In the genomic region with DNA sequence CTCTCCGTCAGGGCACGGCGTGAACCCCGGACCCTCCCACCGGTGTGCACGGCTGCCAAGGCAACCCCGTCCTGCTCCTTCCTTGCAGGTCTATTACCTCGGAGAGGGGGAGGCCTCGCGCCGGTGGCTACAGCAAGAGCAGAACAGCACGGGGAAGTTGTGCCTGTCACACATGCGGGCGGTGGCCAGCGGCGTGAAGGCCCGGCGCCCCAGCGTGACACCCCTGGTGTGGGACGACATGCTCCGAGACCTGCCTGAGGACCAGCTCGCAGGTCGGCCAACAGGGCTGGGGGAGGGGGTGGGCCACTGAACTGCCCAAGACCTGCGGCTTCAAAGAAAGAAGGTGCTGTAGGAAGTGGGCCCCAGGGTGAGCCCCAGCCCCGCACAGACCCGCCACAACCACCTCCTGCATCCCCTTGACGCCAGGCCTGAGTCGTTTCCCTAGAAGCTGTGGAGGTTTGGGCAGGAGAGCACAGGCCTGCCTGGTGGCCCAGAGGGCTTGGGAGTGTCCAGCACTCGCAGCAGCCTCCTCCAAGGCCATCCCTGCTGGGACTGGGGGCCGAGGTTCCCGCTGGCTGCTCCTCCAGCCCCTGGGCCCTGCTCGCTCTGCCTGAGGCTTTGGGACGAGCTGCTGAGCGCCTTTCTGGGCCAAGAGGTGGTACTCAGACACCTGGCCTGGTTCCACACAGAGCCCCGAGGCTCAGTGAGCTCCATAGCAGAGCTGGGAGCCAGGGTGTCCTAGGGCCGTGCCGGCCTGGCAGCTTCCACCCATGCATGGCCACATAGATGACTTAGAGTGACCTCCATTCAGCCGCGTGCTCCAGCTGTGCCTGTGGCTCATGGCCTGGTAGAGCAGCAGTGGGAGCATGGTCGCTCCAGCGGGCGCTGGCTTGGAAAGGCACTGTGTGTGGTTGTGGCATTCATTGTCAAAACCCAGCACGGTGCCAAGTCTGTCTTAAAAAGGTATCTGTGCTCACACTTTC, we compare ENCODE assay signal across 16 cellular contexts.
DNase-seq lines count a peak whose midpoint lies in the region; ATAC-seq, FAIRE-seq and TF ChIP-seq lines count a peak whose summit lies in the region.
"Had no signal": no experiment of that assay in that cellular context is flagged by ENCODE, and none has a peak within 500 bp of the region (broad histone marks: within the 10 kb centered on the region; RNA-seq: fewer than 3 reads in every experiment).

No MANE protein-coding gene starts in this region.

- DNase-seq in kidney tubule cell (ENCODE audit: low spot score) (peak; percentile 68), urothelium cell line (ENCODE audit: low spot score) (no peak), Ammon's horn (ENCODE audit: low spot score) (no peak)
- DNase-seq: activated CD4-positive, alpha-beta T cell treated with anti-CD3 and anti-CD28 coated beads, Interleukin-2, amount 50 U/mL, for 4 hours; activated T-cell treated with anti-CD3 and anti-CD28 coated beads, Interleukin-2, amount 50 U/mL, for 4 hours; DMS153; immature natural killer cell; NCI-H1092 treated with DMSO at 0.1 percent for 48 hours; NCI-H2081 treated with DMSO at 0.1 percent for 48 hours; NCI-H510A; stimulated activated CD4-positive, alpha-beta T cell treated with anti-CD3 and anti-CD28 coated beads, Interleukin-2, amount 100 ng/mL, for 48 hours had no signal

- FAIRE-seq in urothelium cell line (lab: Jason Lieb, UNC), result peak; percentile 66
- FAIRE-seq: astrocyte, GM12892 had no signal

- TF ChIP-seq EP300 in Ishikawa (IDR thresholded peaks at IDR 0.05; ENCODE audit: borderline replicate concordance), result peak; percentile 73

- no peak for ATAC-seq in HG02623 (IDR thresholded peaks at IDR 0.05; ENCODE audit: unreplicated experiment)
- ATAC-seq: activated T-cell treated with anti-CD3 and anti-CD28 coated beads, Interleukin-2, amount 50 U/mL, for 4 hours; heart left ventricle had no signal

- TF ChIP-seq RAD21 in Ishikawa (IDR thresholded peaks at IDR 0.05; ENCODE audit: low read depth), result no peak

TF ChIP-seq in Ishikawa, 13 proteins besides CTCF, POLR2A, EP300 and RAD21:
- TF ChIP-seq EGR1 (IDR thresholded peaks at IDR 0.05) (no peak), CREB1 (IDR thresholded peaks at IDR 0.05; ENCODE audit: low read depth) (no peak), ZBTB7A (IDR thresholded peaks at IDR 0.05; ENCODE audit: low read depth) (no peak), NFIC (IDR thresholded peaks at IDR 0.05) (peak; percentile 62), CEBPB (IDR thresholded peaks at IDR 0.05) (no peak), YY1 (IDR thresholded peaks at IDR 0.05; ENCODE audit: low read depth) (peak; percentile 45; the same call in 1 of the 2 replicates), FOXM1 (IDR thresholded peaks at IDR 0.05; ENCODE audit: borderline replicate concordance, low read depth) (no peak), TEAD4 (IDR thresholded peaks at IDR 0.05) (no peak; the same call in 1 of the 2 replicates), TCF12 (IDR thresholded peaks at IDR 0.05; ENCODE audit: low read depth) (peak; percentile 69), TAF1 (IDR thresholded peaks at IDR 0.05; ENCODE audit: low read depth) (no peak)
- TF ChIP-seq, protein P1, sequence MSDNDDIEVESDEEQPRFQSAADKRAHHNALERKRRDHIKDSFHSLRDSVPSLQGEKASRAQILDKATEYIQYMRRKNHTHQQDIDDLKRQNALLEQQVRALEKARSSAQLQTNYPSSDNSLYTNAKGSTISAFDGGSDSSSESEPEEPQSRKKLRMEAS (IDR thresholded peaks at IDR 0.05), result peak; percentile 87
- TF ChIP-seq, protein P2, sequence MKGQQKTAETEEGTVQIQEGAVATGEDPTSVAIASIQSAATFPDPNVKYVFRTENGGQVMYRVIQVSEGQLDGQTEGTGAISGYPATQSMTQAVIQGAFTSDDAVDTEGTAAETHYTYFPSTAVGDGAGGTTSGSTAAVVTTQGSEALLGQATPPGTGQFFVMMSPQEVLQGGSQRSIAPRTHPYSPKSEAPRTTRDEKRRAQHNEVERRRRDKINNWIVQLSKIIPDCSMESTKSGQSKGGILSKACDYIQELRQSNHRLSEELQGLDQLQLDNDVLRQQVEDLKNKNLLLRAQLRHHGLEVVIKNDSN (IDR thresholded peaks at IDR 0.05), result no peak
- TF ChIP-seq, protein P3, sequence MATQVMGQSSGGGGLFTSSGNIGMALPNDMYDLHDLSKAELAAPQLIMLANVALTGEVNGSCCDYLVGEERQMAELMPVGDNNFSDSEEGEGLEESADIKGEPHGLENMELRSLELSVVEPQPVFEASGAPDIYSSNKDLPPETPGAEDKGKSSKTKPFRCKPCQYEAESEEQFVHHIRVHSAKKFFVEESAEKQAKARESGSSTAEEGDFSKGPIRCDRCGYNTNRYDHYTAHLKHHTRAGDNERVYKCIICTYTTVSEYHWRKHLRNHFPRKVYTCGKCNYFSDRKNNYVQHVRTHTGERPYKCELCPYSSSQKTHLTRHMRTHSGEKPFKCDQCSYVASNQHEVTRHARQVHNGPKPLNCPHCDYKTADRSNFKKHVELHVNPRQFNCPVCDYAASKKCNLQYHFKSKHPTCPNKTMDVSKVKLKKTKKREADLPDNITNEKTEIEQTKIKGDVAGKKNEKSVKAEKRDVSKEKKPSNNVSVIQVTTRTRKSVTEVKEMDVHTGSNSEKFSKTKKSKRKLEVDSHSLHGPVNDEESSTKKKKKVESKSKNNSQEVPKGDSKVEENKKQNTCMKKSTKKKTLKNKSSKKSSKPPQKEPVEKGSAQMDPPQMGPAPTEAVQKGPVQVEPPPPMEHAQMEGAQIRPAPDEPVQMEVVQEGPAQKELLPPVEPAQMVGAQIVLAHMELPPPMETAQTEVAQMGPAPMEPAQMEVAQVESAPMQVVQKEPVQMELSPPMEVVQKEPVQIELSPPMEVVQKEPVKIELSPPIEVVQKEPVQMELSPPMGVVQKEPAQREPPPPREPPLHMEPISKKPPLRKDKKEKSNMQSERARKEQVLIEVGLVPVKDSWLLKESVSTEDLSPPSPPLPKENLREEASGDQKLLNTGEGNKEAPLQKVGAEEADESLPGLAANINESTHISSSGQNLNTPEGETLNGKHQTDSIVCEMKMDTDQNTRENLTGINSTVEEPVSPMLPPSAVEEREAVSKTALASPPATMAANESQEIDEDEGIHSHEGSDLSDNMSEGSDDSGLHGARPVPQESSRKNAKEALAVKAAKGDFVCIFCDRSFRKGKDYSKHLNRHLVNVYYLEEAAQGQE (IDR thresholded peaks at IDR 0.05; ENCODE audit: low read depth), result no peak
TF ChIP-seq in Ishikawa: peak in this region for 4.
